In genomic region chr15:77980094-77980493, GRCh38 we compare ENCODE assay signal across 26 cellular contexts.
"Had no signal": no experiment of that assay in that cellular context is flagged by ENCODE, and none has a peak within 500 bp of the region (broad histone marks: within the 10 kb centered on the region; RNA-seq: fewer than 3 reads in every experiment).

No MANE protein-coding gene starts in this region.

- H3K9me3 ChIP-seq: SJSA1 had no signal

- H3K27me3 ChIP-seq: SJSA1 had no signal

- ATAC-seq: activated CD8-positive, alpha-beta T cell treated with anti-CD3 and anti-CD28 coated beads, Interleukin-2, amount 10 ng/mL, durations not matched to agents 7 days and 5 days; Panc1; SK-N-SH treated with all-trans-retinoic acid at 6 μM for 48 hours had no signal

- H3K27ac ChIP-seq: RWPE1, SJSA1 had no signal

- H3K36me3 ChIP-seq: SJSA1 had no signal

- DNase-seq: activated CD4-positive, alpha-beta T cell treated with anti-CD3 and anti-CD28 coated beads for 48 hours; activated CD4-positive, alpha-beta T cell treated with anti-CD3 and anti-CD28 coated beads, Interleukin-2, amount 50 U/mL, for 4 hours; activated CD4-positive, CD25-positive, alpha-beta regulatory T cell treated with anti-CD3 and anti-CD28 coated beads, Interleukin-2, amount 50 U/mL, for 72 hours; activated CD8-positive, alpha-beta memory T cell treated with anti-CD3 and anti-CD28 coated beads, Interleukin-2, amount 50 U/mL, for 48 hours; activated CD8-positive, alpha-beta T cell treated with anti-CD3 and anti-CD28 coated beads, Interleukin-2, amount 10 ng/mL, durations not matched to agents 7 days and 5 days; activated gamma-delta T cell; activated naive CD4-positive, alpha-beta T cell treated with anti-CD3 and anti-CD28 coated beads for 36 hours; activated T-cell treated with anti-CD3 and anti-CD28 coated beads, Interleukin-2, amount 50 U/mL, for 1 hour; amygdala; MM.1S; NCI-H1105; NCI-H1436; NCI-H1694 treated with DMSO at 0.1 percent for 48 hours; NCI-H2029 treated with DMSO at 0.1 percent for 48 hours; NCI-H510A treated with DMSO at 0.1 percent for 48 hours; NCI-H69; NK-92 treated with Interleukin-12 subunit alpha and Interleukin-12 subunit beta, amount 100 ng/mL, for 24 hours; OCI-M1; SHP77 had no signal

- H3K4me1 ChIP-seq: SJSA1 had no signal

- H3K4me3 Mint-ChIP-seq: activated CD8-positive, alpha-beta T cell treated with anti-CD3 and anti-CD28 coated beads, Interleukin-2, amount 10 ng/mL, durations not matched to agents 7 days and 5 days; activated naive CD4-positive, alpha-beta T cell treated with anti-CD3 and anti-CD28 coated beads for 36 hours; activated naive CD8-positive, alpha-beta T cell; brain; T-helper 1 cell treated with Interleukin-12 subunit alpha and Interleukin-12 subunit beta and Interleukin-4 antibody, amounts not matched to agents 30 μg/mL and 1 μg/mL, for 36 hours had no signal

- H3K4me3 ChIP-seq: SJSA1 had no signal

- H3K27me3 Mint-ChIP-seq: activated naive CD8-positive, alpha-beta T cell had no signal

- H3K9me3 Mint-ChIP-seq: activated naive CD4-positive, alpha-beta T cell treated with anti-CD3 and anti-CD28 coated beads for 36 hours; T-helper 1 cell treated with Interleukin-12 subunit alpha and Interleukin-12 subunit beta and Interleukin-4 antibody, amounts not matched to agents 30 μg/mL and 1 μg/mL, for 36 hours had no signal

- H3K27ac Mint-ChIP-seq: activated CD8-positive, alpha-beta T cell treated with anti-CD3 and anti-CD28 coated beads, Interleukin-2, amount 10 ng/mL, durations not matched to agents 7 days and 5 days; activated naive CD4-positive, alpha-beta T cell treated with anti-CD3 and anti-CD28 coated beads for 36 hours; activated naive CD8-positive, alpha-beta T cell; T-helper 1 cell treated with Interleukin-12 subunit alpha and Interleukin-12 subunit beta and Interleukin-4 antibody, amounts not matched to agents 30 μg/mL and 1 μg/mL, for 36 hours had no signal
